Comparison of ENCODE assay signal across 13 cellular contexts in the genomic region with DNA sequence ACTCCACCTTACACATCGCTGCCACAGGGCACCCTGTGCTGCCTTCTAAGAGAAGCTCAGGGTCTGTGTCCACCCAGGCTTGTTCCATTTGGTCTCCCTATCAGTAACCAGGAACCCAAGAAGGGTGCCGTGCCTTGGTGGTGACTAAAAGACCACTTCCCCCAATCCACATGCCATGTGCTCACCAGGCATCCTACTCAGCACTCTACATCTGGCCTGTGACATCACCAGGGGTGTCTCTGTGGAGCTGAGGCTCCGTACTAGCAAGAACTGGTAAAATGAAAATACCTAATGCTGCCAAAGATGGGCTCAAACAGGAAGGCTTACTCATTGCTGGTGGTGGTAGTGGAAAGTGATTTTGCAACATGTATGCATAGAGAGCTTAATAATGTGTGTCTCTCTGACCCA. TPM values are rescaled to one million over a fixed set of nuclear protein-coding genes. Genes with fewer than 3 reads are reported as not detected.
DNase-seq lines count a peak whose midpoint lies in the region; ATAC-seq and TF ChIP-seq lines count a peak whose summit lies in the region.
"Had no signal": no experiment of that assay in that cellular context is flagged by ENCODE, and none has a peak within 500 bp of the region (broad histone marks: within the 10 kb centered on the region; RNA-seq: fewer than 3 reads in every experiment).

No MANE protein-coding gene starts in this region.

- H3K9me3 Mint-ChIP-seq in natural killer cell (no peaks in the 10 kb centered on the region), Caco-2 (ENCODE audit: unreplicated experiment) (no peaks in the 10 kb centered on the region)

- H3K36me3 ChIP-seq in ascending aorta (no peaks in the 10 kb centered on the region), Caco-2 (ENCODE audit: control insufficient read depth, insufficient read depth, low read length) (no peaks in the 10 kb centered on the region)
- H3K36me3 ChIP-seq: upper lobe of left lung had no signal

- H3K4me3 ChIP-seq in ascending aorta (no peak overlapping the region), Caco-2 (ENCODE audit: low read depth, low read length) (no peak overlapping the region)
- H3K4me3 ChIP-seq: upper lobe of left lung had no signal

- H3K9me3 ChIP-seq in ascending aorta: no peaks in the 10 kb centered on the region
- no peaks in the 10 kb centered on the region for H3K9me3 ChIP-seq in Caco-2
- H3K9me3 ChIP-seq: upper lobe of left lung had no signal

- peak; percentile 69 for DNase-seq in EL
- peak; percentile 17 for DNase-seq in M059J (ENCODE audit: low read depth)
- peak; percentile 24 to 68 for DNase-seq in ascending aorta (ENCODE audit: low spot score in 2 of 2)
- peak; percentile 13 for DNase-seq in natural killer cell
- DNase-seq in T-helper 9 cell: no peak
- no peak for DNase-seq in Caco-2
- DNase-seq: GOT3, NCI-H1105 treated with DMSO at 0.1 percent for 48 hours, OCI-M1 had no signal

- no TSS peak for BruUV-seq in Caco-2 (replicated peaks; lab: Mats Ljungman, UMichigan)

- CTCF ChIA-PET in Caco-2 (lab: Charles Lee): no interaction called here

- peak; percentile 66 to 88 (median 84) for ATAC-seq in natural killer cell
- ATAC-seq in HG02840 (IDR thresholded peaks at IDR 0.05; ENCODE audit: low FRiP score, unreplicated experiment): no peak

- POLR2A ChIA-PET in Caco-2 (lab: Charles Lee): no interaction called here

- H3K36me3 Mint-ChIP-seq in natural killer cell: no peaks in the 10 kb centered on the region
- no peaks in the 10 kb centered on the region for H3K36me3 Mint-ChIP-seq in Caco-2 (ENCODE audit: insufficient read depth, unreplicated experiment)
- H3K36me3 Mint-ChIP-seq: activated naive CD8-positive, alpha-beta T cell had no signal

- TF ChIP-seq CTCF in ascending aorta (IDR thresholded peaks at IDR 0.05): no peak
- TF ChIP-seq CTCF in natural killer cell (IDR thresholded peaks at IDR 0.05): no peak
- TF ChIP-seq CTCF in Caco-2 (IDR thresholded peaks at IDR 0.05; ENCODE audit: insufficient read depth in 1 of 2, low read depth in 1 of 2, low read length in 1 of 2, severe bottlenecking in 1 of 2, unreplicated experiment in 1 of 2): no peak

- no peak overlapping the region for H3K4me3 Mint-ChIP-seq in natural killer cell
- H3K4me3 Mint-ChIP-seq in Caco-2 (ENCODE audit: unreplicated experiment): no peak overlapping the region
- H3K4me3 Mint-ChIP-seq: activated naive CD8-positive, alpha-beta T cell had no signal

- H3K27me3 Mint-ChIP-seq in natural killer cell (ENCODE audit: low read depth in 2 of 2) (no peaks in the 10 kb centered on the region), Caco-2 (ENCODE audit: insufficient read depth, unreplicated experiment) (peaks cover 49% of the 10 kb centered on the region)
- H3K27me3 Mint-ChIP-seq: activated naive CD8-positive, alpha-beta T cell had no signal

- no peak overlapping the region for H3K27ac ChIP-seq in ascending aorta
- H3K27ac ChIP-seq: upper lobe of left lung had no signal

- no peaks in the 10 kb centered on the region for H3K4me1 ChIP-seq in ascending aorta
- no peaks in the 10 kb centered on the region for H3K4me1 ChIP-seq in Caco-2
- H3K4me1 ChIP-seq: upper lobe of left lung had no signal

- H3K27me3 ChIP-seq in ascending aorta: no peaks in the 10 kb centered on the region
- H3K27me3 ChIP-seq in Caco-2 (replicated peaks; ENCODE audit: control insufficient read depth, insufficient read depth, low read length): no peaks in the 10 kb centered on the region; the same call in 1 of the 2 replicates
- H3K27me3 ChIP-seq: upper lobe of left lung had no signal

- H3K27ac Mint-ChIP-seq in natural killer cell (peak overlapping the region; percentile 44 to 65), Caco-2 (ENCODE audit: unreplicated experiment) (no peak overlapping the region)
- H3K27ac Mint-ChIP-seq: activated naive CD8-positive, alpha-beta T cell had no signal

- intact Hi-C loops in ascending aorta (cut with DNase I): no loop called here
- intact Hi-C loops in natural killer cell (cut with micrococcal nuclease): no loop called here
- intact Hi-C loops in Caco-2 (cut with micrococcal nuclease; ENCODE audit: unreplicated experiment): no loop called here

- H3K4me1 Mint-ChIP-seq in natural killer cell (peaks cover 20 to 22% of the 10 kb centered on the region in 2 donors), Caco-2 (ENCODE audit: low read depth, unreplicated experiment) (no peaks in the 10 kb centered on the region)

RNA-seq across cellular contexts. Expression of a gene that starts 19.0 kb away (rescaled TPM):
- total RNA-seq in M059J (2014; rRNA removed; shearing (Covaris generic)): not detected in 2 replicates
- total RNA-seq in ascending aorta (not detected), natural killer cell (not detected), Caco-2 (2022) (not detected in 2 replicates)
- total RNA-seq: osteocyte, upper lobe of left lung had no signal

Comparison
In these comparisons a context has a peak if more than half of its experiments do, and no peak if none do; other contexts are left out.
1. DNase-seq: peak in EL (single experiment), M059J (single experiment), ascending aorta (2 of 2) and natural killer cell (single experiment); none in T-helper 9 cell (single experiment) and Caco-2 (0 of 2).